Comparison of ENCODE assay signal across 1 cellular context in the genomic region with DNA sequence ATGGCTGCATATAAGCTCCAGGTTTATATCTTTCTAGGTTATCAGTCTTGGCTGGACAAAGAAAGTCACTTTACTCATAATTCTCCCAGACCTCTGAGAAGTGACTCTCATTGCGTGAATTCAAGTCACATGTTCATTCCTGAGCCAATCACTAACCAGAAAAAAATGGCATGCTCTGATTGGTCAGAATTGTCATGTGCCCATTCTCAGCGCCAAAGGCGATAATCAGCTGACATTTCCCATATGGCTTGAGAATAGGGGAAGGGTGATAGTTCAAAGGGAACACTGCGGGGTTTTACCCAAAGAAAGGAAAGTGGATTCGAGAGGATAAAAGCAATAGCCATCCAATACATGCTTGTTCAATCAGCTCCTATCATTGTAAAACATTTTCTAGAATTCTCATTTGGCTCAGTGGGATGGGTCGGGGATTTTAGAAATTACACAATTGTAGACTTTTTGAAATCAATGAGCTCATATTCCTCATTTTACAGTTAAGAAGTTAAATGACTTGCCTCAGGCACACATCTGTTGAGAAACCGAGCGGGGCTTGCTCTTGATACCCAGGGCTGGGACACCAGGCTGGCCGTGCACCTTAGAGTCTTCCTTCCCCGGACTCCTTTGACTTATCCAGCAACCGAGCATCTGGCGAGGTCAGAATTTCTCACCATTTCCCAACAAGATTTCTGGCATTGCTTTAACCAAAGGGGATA.
TF ChIP-seq lines count a peak whose summit lies in the region.

No MANE protein-coding gene starts in this region.

TF ChIP-seq in K562, 482 proteins besides CTCF, POLR2A, EP300 and RAD21 (continued from another document):
- TF ChIP-seq ZBTB40 (IDR thresholded peaks at IDR 0.05) (no peak), ZBTB40 (CRISPR knock-in tag; IDR thresholded peaks at IDR 0.05) (no peak), ELK1 (CRISPR knock-in tag; IDR thresholded peaks at IDR 0.05) (no peak), GATA2 (CRISPR knock-in tag; IDR thresholded peaks at IDR 0.05) (no peak), ZNF239 (CRISPR knock-in tag; IDR thresholded peaks at IDR 0.05) (0 out of 2 replicates have a peak, but pooled peaks have one; percentile 36), EP400 (IDR thresholded peaks at IDR 0.05) (no peak), ZNF175 (CRISPR knock-in tag; IDR thresholded peaks at IDR 0.05; ENCODE audit: low read depth) (no peak), PHTF2 (CRISPR knock-in tag; IDR thresholded peaks at IDR 0.05) (no peak), HDAC6 (IDR thresholded peaks at IDR 0.05; ENCODE audit: low read depth, low read length) (no peak), RAD51 (IDR thresholded peaks at IDR 0.05; ENCODE audit: borderline replicate concordance, low read depth) (peak; percentile 92), SP1 (CRISPR knock-in tag; IDR thresholded peaks at IDR 0.05) (no peak), RBM25 (IDR thresholded peaks at IDR 0.05; ENCODE audit: low read depth, low read length, severe bottlenecking) (peak; percentile 46), HDGF (IDR thresholded peaks at IDR 0.05) (no peak), ZBTB2 (IDR thresholded peaks at IDR 0.05) (no peak), BACH1 (tag; IDR thresholded peaks at IDR 0.05) (peak; percentile 43; the same call in 1 of the 2 replicates), POLR2AphosphoS2 (IDR thresholded peaks at IDR 0.05; ENCODE audit: low read length) (no peak), NBN (IDR thresholded peaks at IDR 0.05; ENCODE audit: low read depth) (no peak), BRF1 (IDR thresholded peaks at IDR 0.05; ENCODE audit: borderline replicate concordance, extremely low read depth, insufficient read length) (no peak), NR2C2 (CRISPR knock-in tag; IDR thresholded peaks at IDR 0.05) (no peak), NR2C2 (tag; IDR thresholded peaks at IDR 0.05) (peak; percentile 92), ZNF707 (CRISPR knock-in tag; conservative IDR thresholded peaks at IDR 0.05) (no peak), CBFA2T2 (conservative IDR thresholded peaks at IDR 0.05) (peak; percentile 51), GMEB1 (CRISPR knock-in tag; IDR thresholded peaks at IDR 0.05) (0 out of 2 replicates have a peak, but pooled peaks have one; percentile 7), ZNF507 (tag; conservative IDR thresholded peaks at IDR 0.05) (0 out of 2 replicates have a peak, but pooled peaks have one; percentile 10), FOS (IDR thresholded peaks at IDR 0.05; ENCODE audit: extremely low read depth, insufficient read length) (peak; percentile 61), ELF4 (CRISPR knock-in tag; IDR thresholded peaks at IDR 0.05) (no peak), HDAC1 (IDR thresholded peaks at IDR 0.05) (no peak)
- TF ChIP-seq, protein P1, sequence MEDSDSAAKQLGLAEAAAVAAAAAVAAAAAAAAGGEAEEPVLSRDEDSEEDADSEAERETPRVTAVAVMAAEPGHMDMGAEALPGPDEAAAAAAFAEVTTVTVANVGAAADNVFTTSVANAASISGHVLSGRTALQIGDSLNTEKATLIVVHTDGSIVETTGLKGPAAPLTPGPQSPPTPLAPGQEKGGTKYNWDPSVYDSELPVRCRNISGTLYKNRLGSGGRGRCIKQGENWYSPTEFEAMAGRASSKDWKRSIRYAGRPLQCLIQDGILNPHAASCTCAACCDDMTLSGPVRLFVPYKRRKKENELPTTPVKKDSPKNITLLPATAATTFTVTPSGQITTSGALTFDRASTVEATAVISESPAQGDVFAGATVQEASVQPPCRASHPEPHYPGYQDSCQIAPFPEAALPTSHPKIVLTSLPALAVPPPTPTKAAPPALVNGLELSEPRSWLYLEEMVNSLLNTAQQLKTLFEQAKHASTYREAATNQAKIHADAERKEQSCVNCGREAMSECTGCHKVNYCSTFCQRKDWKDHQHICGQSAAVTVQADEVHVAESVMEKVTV (CRISPR knock-in tag; IDR thresholded peaks at IDR 0.05): no peak
- TF ChIP-seq, protein P2, sequence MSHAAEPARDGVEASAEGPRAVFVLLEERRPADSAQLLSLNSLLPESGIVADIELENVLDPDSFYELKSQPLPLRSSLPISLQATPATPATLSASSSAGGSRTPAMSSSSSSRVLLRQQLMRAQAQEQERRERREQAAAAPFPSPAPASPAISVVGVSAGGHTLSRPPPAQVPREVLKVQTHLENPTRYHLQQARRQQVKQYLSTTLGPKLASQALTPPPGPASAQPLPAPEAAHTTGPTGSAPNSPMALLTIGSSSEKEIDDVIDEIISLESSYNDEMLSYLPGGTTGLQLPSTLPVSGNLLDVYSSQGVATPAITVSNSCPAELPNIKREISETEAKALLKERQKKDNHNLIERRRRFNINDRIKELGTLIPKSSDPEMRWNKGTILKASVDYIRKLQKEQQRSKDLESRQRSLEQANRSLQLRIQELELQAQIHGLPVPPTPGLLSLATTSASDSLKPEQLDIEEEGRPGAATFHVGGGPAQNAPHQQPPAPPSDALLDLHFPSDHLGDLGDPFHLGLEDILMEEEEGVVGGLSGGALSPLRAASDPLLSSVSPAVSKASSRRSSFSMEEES (CRISPR knock-in tag; IDR thresholded peaks at IDR 0.05): peak; percentile 74
- TF ChIP-seq, protein P3, sequence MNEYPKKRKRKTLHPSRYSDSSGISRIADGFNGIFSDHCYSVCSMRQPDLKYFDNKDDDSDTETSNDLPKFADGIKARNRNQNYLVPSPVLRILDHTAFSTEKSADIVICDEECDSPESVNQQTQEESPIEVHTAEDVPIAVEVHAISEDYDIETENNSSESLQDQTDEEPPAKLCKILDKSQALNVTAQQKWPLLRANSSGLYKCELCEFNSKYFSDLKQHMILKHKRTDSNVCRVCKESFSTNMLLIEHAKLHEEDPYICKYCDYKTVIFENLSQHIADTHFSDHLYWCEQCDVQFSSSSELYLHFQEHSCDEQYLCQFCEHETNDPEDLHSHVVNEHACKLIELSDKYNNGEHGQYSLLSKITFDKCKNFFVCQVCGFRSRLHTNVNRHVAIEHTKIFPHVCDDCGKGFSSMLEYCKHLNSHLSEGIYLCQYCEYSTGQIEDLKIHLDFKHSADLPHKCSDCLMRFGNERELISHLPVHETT (CRISPR knock-in tag; conservative IDR thresholded peaks at IDR 0.05 in 1 of 2, IDR thresholded peaks at IDR 0.05 in 1 of 2): peak in 1 of 2 experiments; percentile 49; a peak in 1 of 4 replicates
- TF ChIP-seq, protein P4, sequence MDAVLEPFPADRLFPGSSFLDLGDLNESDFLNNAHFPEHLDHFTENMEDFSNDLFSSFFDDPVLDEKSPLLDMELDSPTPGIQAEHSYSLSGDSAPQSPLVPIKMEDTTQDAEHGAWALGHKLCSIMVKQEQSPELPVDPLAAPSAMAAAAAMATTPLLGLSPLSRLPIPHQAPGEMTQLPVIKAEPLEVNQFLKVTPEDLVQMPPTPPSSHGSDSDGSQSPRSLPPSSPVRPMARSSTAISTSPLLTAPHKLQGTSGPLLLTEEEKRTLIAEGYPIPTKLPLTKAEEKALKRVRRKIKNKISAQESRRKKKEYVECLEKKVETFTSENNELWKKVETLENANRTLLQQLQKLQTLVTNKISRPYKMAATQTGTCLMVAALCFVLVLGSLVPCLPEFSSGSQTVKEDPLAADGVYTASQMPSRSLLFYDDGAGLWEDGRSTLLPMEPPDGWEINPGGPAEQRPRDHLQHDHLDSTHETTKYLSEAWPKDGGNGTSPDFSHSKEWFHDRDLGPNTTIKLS (IDR thresholded peaks at IDR 0.05; ENCODE audit: borderline replicate concordance, low read depth): no peak
- TF ChIP-seq, protein P5, sequence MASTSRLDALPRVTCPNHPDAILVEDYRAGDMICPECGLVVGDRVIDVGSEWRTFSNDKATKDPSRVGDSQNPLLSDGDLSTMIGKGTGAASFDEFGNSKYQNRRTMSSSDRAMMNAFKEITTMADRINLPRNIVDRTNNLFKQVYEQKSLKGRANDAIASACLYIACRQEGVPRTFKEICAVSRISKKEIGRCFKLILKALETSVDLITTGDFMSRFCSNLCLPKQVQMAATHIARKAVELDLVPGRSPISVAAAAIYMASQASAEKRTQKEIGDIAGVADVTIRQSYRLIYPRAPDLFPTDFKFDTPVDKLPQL (IDR thresholded peaks at IDR 0.05; ENCODE audit: extremely low read depth, insufficient read length): no peak
- TF ChIP-seq, protein P6, sequence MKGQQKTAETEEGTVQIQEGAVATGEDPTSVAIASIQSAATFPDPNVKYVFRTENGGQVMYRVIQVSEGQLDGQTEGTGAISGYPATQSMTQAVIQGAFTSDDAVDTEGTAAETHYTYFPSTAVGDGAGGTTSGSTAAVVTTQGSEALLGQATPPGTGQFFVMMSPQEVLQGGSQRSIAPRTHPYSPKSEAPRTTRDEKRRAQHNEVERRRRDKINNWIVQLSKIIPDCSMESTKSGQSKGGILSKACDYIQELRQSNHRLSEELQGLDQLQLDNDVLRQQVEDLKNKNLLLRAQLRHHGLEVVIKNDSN (CRISPR knock-in tag; IDR thresholded peaks at IDR 0.05): peak; percentile 54; the same call in 1 of the 2 replicates
TF ChIP-seq in K562: peak in this region for 23.
